ENCODE assay signal across 8 cellular contexts in genomic region chr9:114156658-114157421, GRCh38. TPM values are rescaled to one million over a fixed set of nuclear protein-coding genes. Genes with fewer than 3 reads are reported as not detected.
DNase-seq lines count a peak whose midpoint lies in the region; ATAC-seq and TF ChIP-seq lines count a peak whose summit lies in the region.

No MANE protein-coding gene starts in this region.

- WGBS in sigmoid colon, 2 donors, result 51 to 59% methylated on average over 31 of the region's 31 CpGs

- ATAC-seq in HG03139 (IDR thresholded peaks at IDR 0.05; ENCODE audit: unreplicated experiment), result no peak

- in situ Hi-C loops in astrocyte of the spinal cord (cut with HindIII; ENCODE audit: low sequenced_read_pairs), result no loop called here

- H3K27me3 Mint-ChIP-seq in CD8-positive, alpha-beta memory T cell, result peaks cover 30 to 43% of the 10 kb centered on the region in 2 donors

- no peak overlapping the region for H3K4me3 ChIP-seq in CD8-positive, alpha-beta memory T cell (ENCODE audit: low read length)
- peak overlapping the region; percentile 64 for H3K4me3 ChIP-seq in astrocyte of the spinal cord (ENCODE audit: low read depth, low read length)
- peak overlapping the region; percentile 77 for H3K4me3 ChIP-seq in iPS-15b (ENCODE audit: low read depth, low read length)
- H3K4me3 ChIP-seq in sigmoid colon, result peak overlapping the region; percentile 37 to 73 (median 60)

- intact Hi-C loops in sigmoid colon (cut with DNase I) (loop anchor here (5.0 to 10.0 kb wide), 2 partner anchors 50 to 52 kb away; no protein-coding TSS in a partner anchor), posterior vena cava (cut with DNase I) (loop anchor here (5.0 to 10.0 kb wide), 4 partner anchors 45 to 130 kb away; no protein-coding TSS in a partner anchor)

- peaks cover 18% of the 10 kb centered on the region for H3K27me3 ChIP-seq in CD8-positive, alpha-beta memory T cell (ENCODE audit: insufficient read depth, low read length, poor library complexity, severe bottlenecking)
- peaks cover 30% of the 10 kb centered on the region for H3K27me3 ChIP-seq in iPS-15b (ENCODE audit: control insufficient read depth, insufficient read depth, low read length)
- H3K27me3 ChIP-seq in sigmoid colon, result peaks cover 23 to 33% (median 30%) of the 10 kb centered on the region in 3 donors

- H3K4me1 Mint-ChIP-seq in CD8-positive, alpha-beta memory T cell, result peaks cover 21 to 31% (median 21%) of the 10 kb centered on the region in 3 donors

- no peak overlapping the region for H3K27ac ChIP-seq in CD8-positive, alpha-beta memory T cell (ENCODE audit: low read depth, low read length)
- peak overlapping the region; percentile 62 to 84 (median 74) for H3K27ac ChIP-seq in sigmoid colon

- H3K36me3 ChIP-seq in CD8-positive, alpha-beta memory T cell (ENCODE audit: insufficient read depth, low read length), result no peaks in the 10 kb centered on the region
- no peaks in the 10 kb centered on the region for H3K36me3 ChIP-seq in iPS-15b (ENCODE audit: control insufficient read depth, insufficient read depth, low read length)
- no peaks in the 10 kb centered on the region for H3K36me3 ChIP-seq in sigmoid colon

- TF ChIP-seq EP300 in sigmoid colon (IDR thresholded peaks at IDR 0.05), result no peak

- TF ChIP-seq POLR2A in sigmoid colon (IDR thresholded peaks at IDR 0.05), result no peak

- POLR2A ChIA-PET in CD8-positive, alpha-beta memory T cell (lab: Charles Lee), result no interaction called here

- no peak for DNase-seq in CD8-positive, alpha-beta memory T cell
- peak; percentile 63 for DNase-seq in NCI-H82 (lab: John Stamatoyannopoulos, UW)
- DNase-seq in astrocyte of the spinal cord (ENCODE audit: low read depth, low spot score), result peak; percentile 83
- peak; percentile 90 for DNase-seq in sigmoid colon
- no peak for DNase-seq in AML-193 (lab: John Stamatoyannopoulos, UW)
- DNase-seq in posterior vena cava (ENCODE audit: low spot score), result no peak

- H3K27ac Mint-ChIP-seq in CD8-positive, alpha-beta memory T cell, result peak overlapping the region in 3 of 8 donors; percentile 60 to 81 (median 66)

- no peaks in the 10 kb centered on the region for H3K9me3 Mint-ChIP-seq in CD8-positive, alpha-beta memory T cell

- no peaks in the 10 kb centered on the region for H3K9me3 ChIP-seq in CD8-positive, alpha-beta memory T cell (ENCODE audit: low read length)
- H3K9me3 ChIP-seq in iPS-15b (ENCODE audit: control insufficient read depth, insufficient read depth, low read length) (no peaks in the 10 kb centered on the region), sigmoid colon (no peaks in the 10 kb centered on the region)

- no peaks in the 10 kb centered on the region for H3K36me3 Mint-ChIP-seq in CD8-positive, alpha-beta memory T cell

- peak overlapping the region; percentile 83 to 95 (median 89) for H3K4me3 Mint-ChIP-seq in CD8-positive, alpha-beta memory T cell

- no peak overlapping the region for H3K9ac ChIP-seq in iPS-15b (ENCODE audit: low read depth, low read length)

- CTCF ChIA-PET in CD8-positive, alpha-beta memory T cell (lab: Charles Lee), result interaction anchor here (1.9 kb wide), 1 partner anchor 20 kb away, joined by 7 read pairs; no protein-coding TSS in a partner anchor

- peak; percentile 34 for TF ChIP-seq CTCF in astrocyte of the spinal cord (IDR thresholded peaks at IDR 0.05; ENCODE audit: low read depth, low read length)
- no peak for TF ChIP-seq CTCF in sigmoid colon (IDR thresholded peaks at IDR 0.05)

- H3K4me1 ChIP-seq in CD8-positive, alpha-beta memory T cell (ENCODE audit: insufficient read depth, low read length), result peaks cover 10% of the 10 kb centered on the region
- H3K4me1 ChIP-seq in iPS-15b (ENCODE audit: control insufficient read depth, insufficient read depth, low read length), result no peaks in the 10 kb centered on the region
- peaks cover 0 to 48% (median 38%) of the 10 kb centered on the region in 4 donors for H3K4me1 ChIP-seq in sigmoid colon

RNA-seq across cellular contexts. Expression of gene COL27A1, which starts 1.5 kb away (rescaled TPM):
- 1 to 10 TPM in 1 of 2 experiments, under 1 TPM in 1; 0.86 to 1.6 TPM for total RNA-seq in CD8-positive, alpha-beta memory T cell
- polyA plus RNA-seq in CD8-positive, alpha-beta memory T cell, result not detected
- total RNA-seq in sigmoid colon (10 to 100 TPM in 1 of 4 donors, 1 to 10 TPM in 3; 2.0 to 13.3 (median 7.1) TPM), posterior vena cava (1 to 10 TPM; 6.7 to 8.1 TPM)
- polyA plus RNA-seq in sigmoid colon, result 1 to 10 TPM; 1.4 to 5.5 (median 1.8) TPM

RNA-seq across cellular contexts. Expression of gene KIF12, which starts 57.7 kb away (rescaled TPM):
- not detected for total RNA-seq in CD8-positive, alpha-beta memory T cell
- not detected for polyA plus RNA-seq in CD8-positive, alpha-beta memory T cell
- 1 to 10 TPM in 1 of 4 donors, not detected in 3; 1.4 TPM for total RNA-seq in sigmoid colon
- 1 to 10 TPM; 2.5 to 6.9 (median 4.8) TPM for polyA plus RNA-seq in sigmoid colon
- total RNA-seq in posterior vena cava, result not detected

Comparison
In these comparisons a context has a peak if more than half of its experiments do, and no peak if none do; other contexts are left out.
1. DNase-seq: peak in NCI-H82 (single experiment), astrocyte of the spinal cord (single experiment) and sigmoid colon (single experiment); none in CD8-positive, alpha-beta memory T cell (0 of 5), AML-193 (0 of 2) and posterior vena cava (single experiment).